ENCODE assay signal across 8 cellular contexts in genomic region chr1:25641931-25642611, GRCh38. TPM values are rescaled to one million over a fixed set of nuclear protein-coding genes. Genes with fewer than 3 reads are reported as not detected.
DNase-seq lines count a peak whose midpoint lies in the region; ATAC-seq and TF ChIP-seq lines count a peak whose summit lies in the region.

No MANE protein-coding gene starts in this region.

- peak; percentile 12 for ATAC-seq in GM21360 (IDR thresholded peaks at IDR 0.05; ENCODE audit: unreplicated experiment)
- peak; percentile 14 to 24 for ATAC-seq in stimulated activated naive B cell treated with anti-CD40 and anti-IgM and Interleukin-4, amounts not matched to agents 10 μg/mL and 1 μg/mL and 100 μg/mL, for 72 hours (replicated peaks)

- H3K4me1 Mint-ChIP-seq in stimulated activated naive B cell treated with anti-CD40 and anti-IgM and Interleukin-4, amounts not matched to agents 10 μg/mL and 1 μg/mL and 100 μg/mL, for 72 hours: peaks cover 7 to 14% of the 10 kb centered on the region in 2 donors

- peak; percentile 53 for DNase-seq in activated CD8-positive, alpha-beta memory T cell treated with anti-CD3 and anti-CD28 coated beads, Interleukin-2, amount 50 U/mL, for 48 hours
- DNase-seq in fibroblast of pulmonary artery (ENCODE audit: low read depth): peak; percentile 54
- DNase-seq in stimulated activated naive B cell treated with anti-CD40 and anti-IgM and Interleukin-4, amounts not matched to agents 10 μg/mL and 1 μg/mL and 100 μg/mL, for 72 hours: no peak
- no peak for DNase-seq in NCI-H2196 (lab: John Stamatoyannopoulos, UW; ENCODE audit: unreplicated experiment)
- DNase-seq in NCI-H1417 treated with DMSO at 0.1 percent for 48 hours (lab: John Stamatoyannopoulos, UW): no peak
- no peak for DNase-seq in COLO829 (ENCODE audit: low spot score)
- DNase-seq in ureter (ENCODE audit: low spot score): no peak

- no peak overlapping the region for H3K27ac Mint-ChIP-seq in stimulated activated naive B cell treated with anti-CD40 and anti-IgM and Interleukin-4, amounts not matched to agents 10 μg/mL and 1 μg/mL and 100 μg/mL, for 72 hours

- no peak overlapping the region for H3K4me3 Mint-ChIP-seq in stimulated activated naive B cell treated with anti-CD40 and anti-IgM and Interleukin-4, amounts not matched to agents 10 μg/mL and 1 μg/mL and 100 μg/mL, for 72 hours

- H3K9me3 Mint-ChIP-seq in stimulated activated naive B cell treated with anti-CD40 and anti-IgM and Interleukin-4, amounts not matched to agents 10 μg/mL and 1 μg/mL and 100 μg/mL, for 72 hours: peaks cover 10% of the 10 kb centered on the region in 2 donors

- peaks cover 48 to 64% of the 10 kb centered on the region in 2 donors for H3K27me3 Mint-ChIP-seq in stimulated activated naive B cell treated with anti-CD40 and anti-IgM and Interleukin-4, amounts not matched to agents 10 μg/mL and 1 μg/mL and 100 μg/mL, for 72 hours

- H3K4me3 ChIP-seq in fibroblast of pulmonary artery (replicated peaks; ENCODE audit: low read depth, low read length): no peak overlapping the region

- no peak for TF ChIP-seq CTCF in fibroblast of pulmonary artery (IDR thresholded peaks at IDR 0.05; ENCODE audit: low read length, missing control alignments)

- H3K36me3 Mint-ChIP-seq in stimulated activated naive B cell treated with anti-CD40 and anti-IgM and Interleukin-4, amounts not matched to agents 10 μg/mL and 1 μg/mL and 100 μg/mL, for 72 hours: peaks cover 4% of the 10 kb centered on the region in 2 donors

RNA-seq across cellular contexts. Expression of gene MAN1C1, which starts 25.5 kb away (rescaled TPM):
- total RNA-seq in ureter: 8.7 TPM

Comparison
In these comparisons a context has a peak if more than half of its experiments do, and no peak if none do; other contexts are left out.
1. DNase-seq: peak in activated CD8-positive, alpha-beta memory T cell treated with anti-CD3 and anti-CD28 coated beads, Interleukin-2, amount 50 U/mL, for 48 hours (single experiment) and fibroblast of pulmonary artery (single experiment); none in stimulated activated naive B cell treated with anti-CD40 and anti-IgM and Interleukin-4, amounts not matched to agents 10 μg/mL and 1 μg/mL and 100 μg/mL, for 72 hours (single experiment), NCI-H2196 (single experiment), NCI-H1417 treated with DMSO at 0.1 percent for 48 hours (single experiment), COLO829 (single experiment) and ureter (single experiment).